12 cellular contexts compared by ENCODE assay signal in the genomic region with DNA sequence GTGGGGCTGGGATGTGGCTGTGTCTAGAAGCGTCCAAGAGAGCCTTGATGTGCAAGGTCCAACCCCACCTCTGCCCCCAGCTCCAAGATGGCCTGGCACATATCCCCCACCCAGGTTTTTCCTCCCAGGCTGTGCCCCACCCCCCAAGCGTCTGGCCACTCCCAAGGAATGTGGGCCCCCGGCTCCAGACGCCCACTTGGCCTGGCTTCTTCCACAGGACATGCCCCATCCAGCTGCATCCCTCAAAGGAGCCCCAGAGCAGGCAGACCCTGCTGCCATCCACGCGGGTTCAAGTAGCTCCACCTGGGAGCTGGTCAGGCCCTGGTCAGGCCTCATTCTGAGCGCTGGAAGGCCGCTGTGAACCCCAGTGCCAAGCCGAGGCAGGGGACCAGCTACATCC. TPM values are rescaled to one million over a fixed set of nuclear protein-coding genes. Genes with fewer than 3 reads are reported as not detected.
DNase-seq lines count a peak whose midpoint lies in the region; ATAC-seq and TF ChIP-seq lines count a peak whose summit lies in the region.
"Had no signal": no experiment of that assay in that cellular context is flagged by ENCODE, and none has a peak within 500 bp of the region (broad histone marks: within the 10 kb centered on the region; RNA-seq: fewer than 3 reads in every experiment).

No MANE protein-coding gene starts in this region.

- peak overlapping the region; percentile 87 for H3K4ac ChIP-seq in IMR-90 (ENCODE audit: low read depth, low read length)

- peak overlapping the region; percentile 91 for H4K91ac ChIP-seq in IMR-90 (ENCODE audit: insufficient read depth, low read depth, low read length)

- H3K27me3 Mint-ChIP-seq in brain (peaks cover 3% of the 10 kb centered on the region), immature natural killer cell (ENCODE audit: low read depth in 3 of 3) (peaks cover 5 to 8% (median 7%) of the 10 kb centered on the region in 3 donors)
- H3K27me3 Mint-ChIP-seq: activated CD4-positive, alpha-beta T cell treated with anti-CD3 and anti-CD28 coated beads for 36 hours; activated T-cell treated with anti-CD3 and anti-CD28 coated beads, Interleukin-2, amount 50 U/mL, for 24 hours; stimulated activated memory B cell treated with anti-CD40 and anti-IgM and Interleukin-4, amounts not matched to agents 10 μg/mL and 1 μg/mL and 100 μg/mL, for 72 hours had no signal

- BruUV-seq in IMR-90 (replicated peaks; lab: Mats Ljungman, UMichigan), result no TSS peak

- H3K23ac ChIP-seq in IMR-90 (ENCODE audit: low read depth, low read length), result peak overlapping the region; percentile 70; the same call in 1 of the 2 replicates

- peak overlapping the region; percentile 85 for H2BK120ac ChIP-seq in IMR-90 (ENCODE audit: low read depth, low read length)

- peak overlapping the region; percentile 90 for H4K5ac ChIP-seq in IMR-90 (ENCODE audit: low read depth, low read length)

- peaks cover 6% of the 10 kb centered on the region; the same call in 1 of the 2 replicates for H4K20me1 ChIP-seq in IMR-90 (ENCODE audit: insufficient read depth, low read length)

- H2AFZ ChIP-seq in IMR-90 (replicated peaks; ENCODE audit: low read length, poor library complexity), result peak overlapping the region; percentile 87

- peak overlapping the region; percentile 100; the same call in 2 of the 3 replicates for H2BK15ac ChIP-seq in IMR-90 (ENCODE audit: low read depth, low read length)

- H3K79me1 ChIP-seq in IMR-90 (ENCODE audit: low read depth in 1 of 2, low read length in 2 of 2), result peaks cover 14 to 56% of the 10 kb centered on the region in 2 experiments; a peak in 3 of 4 replicates

- H3K4me1 ChIP-seq in IMR-90 (ENCODE audit: control insufficient read depth, insufficient read depth, low read length) (peaks cover 50% of the 10 kb centered on the region), muscle layer of colon (ENCODE audit: insufficient read depth, low read length) (peaks cover 62% of the 10 kb centered on the region), thyroid gland (peaks cover 41 to 73% of the 10 kb centered on the region in 2 donors), body of pancreas (peaks cover 53% of the 10 kb centered on the region)

- H3K18ac ChIP-seq in IMR-90 (ENCODE audit: low read depth, low read length), result peak overlapping the region; percentile 59; the same call in 1 of the 2 replicates

- H3K9me3 ChIP-seq in IMR-90 (ENCODE audit: control insufficient read depth, insufficient read depth, low read length) (no peaks in the 10 kb centered on the region), muscle layer of colon (ENCODE audit: low read length) (no peaks in the 10 kb centered on the region), thyroid gland (no peaks in the 10 kb centered on the region), body of pancreas (no peaks in the 10 kb centered on the region)

- in situ Hi-C loops in IMR-90 (cut with MboI; ENCODE audit: low sequenced_read_pairs), result no loop called here

- CTCF ChIA-PET in IMR-90 (lab: Yijun Ruan, JAX), result interaction anchor here (1.0 to 1.7 kb wide), 2 partner anchors 44 to 152 kb away, joined by 5 to 7 read pairs; a partner anchor contains a TSS

- dilution Hi-C loops in IMR-90 (cut with HindIII; ENCODE audit: low sequenced_read_pairs, unreplicated experiment), result no loop called here

- peak overlapping the region; percentile 97 for H2BK5ac ChIP-seq in IMR-90 (ENCODE audit: low read depth, low read length, poor library complexity, severe bottlenecking)

- no peak overlapping the region for H3K9ac ChIP-seq in IMR-90 (ENCODE audit: low read depth, low read length)
- H3K9ac ChIP-seq in muscle layer of colon (ENCODE audit: low read length), result no peak overlapping the region

- H3K27me3 ChIP-seq in IMR-90 (ENCODE audit: control insufficient read depth, insufficient read depth, low read length) (no peaks in the 10 kb centered on the region), muscle layer of colon (ENCODE audit: control insufficient read depth in 1 of 2, insufficient read depth in 2 of 2, low read length in 2 of 2) (no peaks in the 10 kb centered on the region), thyroid gland (no peaks in the 10 kb centered on the region), body of pancreas (no peaks in the 10 kb centered on the region)

- intact Hi-C loops in IMR-90 (cut with micrococcal nuclease), result loop anchor here (2.0 kb wide), 1 partner anchor 27 kb away; no protein-coding TSS in a partner anchor
- intact Hi-C loops in thyroid gland (cut with DNase I), result no loop called here
- intact Hi-C loops in body of pancreas (cut with DNase I), result no loop called here

- ATAC-seq in IMR-90 (ENCODE audit: low read depth) (no peak), body of pancreas (no peak)
- ATAC-seq: activated CD4-positive, alpha-beta T cell treated with anti-CD3 and anti-CD28 coated beads for 36 hours; stimulated activated memory B cell treated with anti-CD40 and anti-IgM and Interleukin-4, amounts not matched to agents 10 μg/mL and 1 μg/mL and 100 μg/mL, for 72 hours had no signal

- H3K9me1 ChIP-seq in IMR-90 (ENCODE audit: insufficient read depth, low read length), result peaks cover 24% of the 10 kb centered on the region

- no peak for TF ChIP-seq RAD21 in IMR-90 (IDR thresholded peaks at IDR 0.05; ENCODE audit: low read length)

- TF ChIP-seq POLR2A in IMR-90 (IDR thresholded peaks at IDR 0.05; ENCODE audit: low read depth, low read length) (no peak), thyroid gland (IDR thresholded peaks at IDR 0.05) (no peak), body of pancreas (IDR thresholded peaks at IDR 0.05) (no peak)

- H3K4me1 Mint-ChIP-seq in brain, result peaks cover 48% of the 10 kb centered on the region
- peaks cover 27 to 36% of the 10 kb centered on the region in 2 donors for H3K4me1 Mint-ChIP-seq in immature natural killer cell

- no peak for TF ChIP-seq CTCF in IMR-90 (conservative IDR thresholded peaks at IDR 0.05; ENCODE audit: low read depth, low read length)
- TF ChIP-seq CTCF in brain (conservative IDR thresholded peaks at IDR 0.05), result no peak
- TF ChIP-seq CTCF in thyroid gland (IDR thresholded peaks at IDR 0.05), result no peak
- TF ChIP-seq CTCF in body of pancreas (IDR thresholded peaks at IDR 0.05), result no peak

- peak overlapping the region; percentile 99 for H2AK9ac ChIP-seq in IMR-90 (replicated peaks; ENCODE audit: low read depth, low read length, poor library complexity)

- H3K9me3 Mint-ChIP-seq in brain (peaks cover 0 to 7% (median 0%) of the 10 kb centered on the region in 5 experiments), immature natural killer cell (no peaks in the 10 kb centered on the region)
- H3K9me3 Mint-ChIP-seq: activated T-cell treated with anti-CD3 and anti-CD28 coated beads, Interleukin-2, amount 50 U/mL, for 24 hours; stimulated activated memory B cell treated with anti-CD40 and anti-IgM and Interleukin-4, amounts not matched to agents 10 μg/mL and 1 μg/mL and 100 μg/mL, for 72 hours had no signal

- POLR2A ChIA-PET in IMR-90 (lab: Charles Lee; ENCODE audit: unreplicated experiment), result no interaction called here

- H3K36me3 ChIP-seq in IMR-90 (ENCODE audit: control insufficient read depth, insufficient read depth, low read length) (no peaks in the 10 kb centered on the region), muscle layer of colon (ENCODE audit: insufficient read depth, low read length) (peaks cover 8% of the 10 kb centered on the region), thyroid gland (peaks cover 0 to 2% of the 10 kb centered on the region in 2 donors), body of pancreas (replicated peaks in 1 of 2; ENCODE audit: insufficient read depth in 1 of 2, low read depth in 2 of 2) (no peaks in the 10 kb centered on the region)

- peak overlapping the region; percentile 84 for H3K14ac ChIP-seq in IMR-90 (replicated peaks; ENCODE audit: low read depth, low read length)

- H2AK5ac ChIP-seq in IMR-90 (ENCODE audit: low read depth, low read length), result peak overlapping the region; percentile 100

- H3K4me2 ChIP-seq in IMR-90 (ENCODE audit: low read depth, low read length), result peak overlapping the region; percentile 36; the same call in 1 of the 2 replicates

- DNase-seq in IMR-90 (no peak), thyroid gland (no peak), body of pancreas (no peak), NCI-H1930 (lab: John Stamatoyannopoulos, UW) (no peak), immature natural killer cell (no peak)
- DNase-seq: MM.1S had no signal

- H3K4me3 Mint-ChIP-seq in brain (peak overlapping the region in 1 of 5 experiments; percentile 39), immature natural killer cell (no peak overlapping the region)
- H3K4me3 Mint-ChIP-seq: activated CD4-positive, alpha-beta T cell treated with anti-CD3 and anti-CD28 coated beads for 36 hours; activated T-cell treated with anti-CD3 and anti-CD28 coated beads, Interleukin-2, amount 50 U/mL, for 24 hours; stimulated activated memory B cell treated with anti-CD40 and anti-IgM and Interleukin-4, amounts not matched to agents 10 μg/mL and 1 μg/mL and 100 μg/mL, for 72 hours had no signal

- H3K36me3 Mint-ChIP-seq in brain, result no peaks in the 10 kb centered on the region
- no peaks in the 10 kb centered on the region for H3K36me3 Mint-ChIP-seq in immature natural killer cell

- H3K27ac Mint-ChIP-seq in brain, result peak overlapping the region in 3 of 5 experiments; percentile 37 to 71 (median 70)
- H3K27ac Mint-ChIP-seq in immature natural killer cell, result no peak overlapping the region
- H3K27ac Mint-ChIP-seq: activated CD4-positive, alpha-beta T cell treated with anti-CD3 and anti-CD28 coated beads for 36 hours; activated T-cell treated with anti-CD3 and anti-CD28 coated beads, Interleukin-2, amount 50 U/mL, for 24 hours had no signal

- no peak overlapping the region for H3K56ac ChIP-seq in IMR-90 (ENCODE audit: extremely low read depth, insufficient read depth, low read length)

- H2BK20ac ChIP-seq in IMR-90 (ENCODE audit: low read depth, low read length), result peak overlapping the region; percentile 88

- H3K4me3 ChIP-seq in IMR-90 (ENCODE audit: insufficient read depth, low read depth, low read length) (no peak overlapping the region), muscle layer of colon (ENCODE audit: low read depth in 1 of 2, low read length in 2 of 2) (no peak overlapping the region), thyroid gland (replicated peaks in 1 of 3) (no peak overlapping the region), body of pancreas (no peak overlapping the region)

- peak overlapping the region; percentile 73 to 100 for H4K8ac ChIP-seq in IMR-90 (ENCODE audit: low read depth in 2 of 2, low read length in 2 of 2)

- H3K27ac ChIP-seq in IMR-90 (ENCODE audit: insufficient read depth, low read length) (peak overlapping the region; percentile 40), muscle layer of colon (ENCODE audit: low read depth, low read length) (peak overlapping the region; percentile 85), thyroid gland (peak overlapping the region; percentile 30 to 78 (median 51)), body of pancreas (peak overlapping the region in 1 of 4 donors; percentile 41)

- WGBS in IMR-90 (ENCODE audit: extremely low coverage in 2 of 2, insufficient read length in 1 of 2), 2 experiments, result 81% methylated on average over 2 of the region's 9 CpGs; no CpG with 5 or more reads in 1 of the 2 experiments
- 39 to 71% methylated on average over 5 of the region's 9 CpGs for WGBS in thyroid gland, 2 donors
- 73 to 77% methylated on average over 6 to 8 of the region's 9 CpGs for WGBS in body of pancreas, 2 donors

RNA-seq across cellular contexts. Expression of a gene that starts 3.2 kb away (rescaled TPM):
- total RNA-seq in IMR-90 (2012; rRNA removed), result 4.1 and 4.2 TPM in 2 replicates
- 7.7 and 8.2 TPM in 2 replicates for polyA plus RNA-seq in IMR-90 (2012; rRNA removed)
- polyA plus RNA-seq in IMR-90 (2012; cell fraction: cytosol; rRNA removed), result 4.6 and 6.1 TPM in 2 replicates
- 18.8 and 32.0 TPM in 2 replicates for polyA plus RNA-seq in IMR-90 (2012; cell fraction: nucleus; rRNA removed; ENCODE audit: low replicate concordance)
- 21.9 TPM for polyA plus RNA-seq in brain (ENCODE audit: insufficient read depth, low read depth, low replicate concordance)
- total RNA-seq in thyroid gland, result 10 to 100 TPM in 1 of 4 donors, 1 to 10 TPM in 3; 5.9 to 10.1 (median 7.9) TPM
- 1 to 10 TPM; 9.2 to 9.3 TPM for total RNA-seq in body of pancreas
- polyA plus RNA-seq in immature natural killer cell, result under 1 TPM in 1 of 3 donors, not detected in 2; 0.08 TPM

RNA-seq across cellular contexts. Expression of a gene that starts 26.7 kb away (rescaled TPM):
- not detected in 2 replicates for total RNA-seq in IMR-90 (2012; rRNA removed)
- not detected in 2 replicates for polyA plus RNA-seq in IMR-90 (2012; rRNA removed)
- polyA plus RNA-seq in IMR-90 (2012; cell fraction: cytosol; rRNA removed), result not detected in 2 replicates
- polyA plus RNA-seq in IMR-90 (2012; cell fraction: nucleus; rRNA removed; ENCODE audit: low replicate concordance), result 0.09 and 0.10 TPM in 2 replicates
- polyA plus RNA-seq in brain (ENCODE audit: insufficient read depth, low read depth, low replicate concordance), result not detected
- under 1 TPM in 3 of 4 donors, not detected in 1; 0.11 to 0.54 (median 0.21) TPM for total RNA-seq in thyroid gland
- total RNA-seq in body of pancreas, result 10 to 100 TPM; 39.2 to 45.4 TPM
- polyA plus RNA-seq in immature natural killer cell, result under 1 TPM in 1 of 3 donors, not detected in 2; 0.33 TPM
- total RNA-seq: lung microvascular endothelial cell had no signal

RNA-seq across cellular contexts. Expression of a gene that starts 43.6 kb away (rescaled TPM):
- 10.8 and 15.6 TPM in 2 replicates for total RNA-seq in IMR-90 (2012; rRNA removed)
- polyA plus RNA-seq in IMR-90 (2012; rRNA removed), result 13.5 and 21.0 TPM in 2 replicates
- polyA plus RNA-seq in IMR-90 (2012; cell fraction: cytosol; rRNA removed), result 2.5 and 4.0 TPM in 2 replicates
- 10.1 and 46.4 TPM in 2 replicates for polyA plus RNA-seq in IMR-90 (2012; cell fraction: nucleus; rRNA removed; ENCODE audit: low replicate concordance)
- 30.7 TPM for polyA plus RNA-seq in brain (ENCODE audit: insufficient read depth, low read depth, low replicate concordance)
- 100 to 1,000 TPM in 1 of 4 donors, 10 to 100 TPM in 3; 28.4 to 265 (median 36.1) TPM for total RNA-seq in thyroid gland
- 10 to 100 TPM; 23.4 to 34.2 TPM for total RNA-seq in body of pancreas
- polyA plus RNA-seq in immature natural killer cell, result 10 to 100 TPM in 2 of 3 donors, 1 to 10 TPM in 1; 5.7 to 18.3 (median 11.5) TPM

Comparison
In these comparisons a context has a peak if more than half of its experiments do, and no peak if none do; other contexts are left out.
1. H3K27ac Mint-ChIP-seq: peak in brain (3 of 5); none in immature natural killer cell (0 of 6).
2. RNA of a gene that starts 26.7 kb away (total RNA-seq): 39.2 to 45.4 TPM in body of pancreas; 0.11 to 0.54 TPM in thyroid gland and not detected in IMR-90; every median in the first group is over 10 times any median in the second.